In the genomic region with DNA sequence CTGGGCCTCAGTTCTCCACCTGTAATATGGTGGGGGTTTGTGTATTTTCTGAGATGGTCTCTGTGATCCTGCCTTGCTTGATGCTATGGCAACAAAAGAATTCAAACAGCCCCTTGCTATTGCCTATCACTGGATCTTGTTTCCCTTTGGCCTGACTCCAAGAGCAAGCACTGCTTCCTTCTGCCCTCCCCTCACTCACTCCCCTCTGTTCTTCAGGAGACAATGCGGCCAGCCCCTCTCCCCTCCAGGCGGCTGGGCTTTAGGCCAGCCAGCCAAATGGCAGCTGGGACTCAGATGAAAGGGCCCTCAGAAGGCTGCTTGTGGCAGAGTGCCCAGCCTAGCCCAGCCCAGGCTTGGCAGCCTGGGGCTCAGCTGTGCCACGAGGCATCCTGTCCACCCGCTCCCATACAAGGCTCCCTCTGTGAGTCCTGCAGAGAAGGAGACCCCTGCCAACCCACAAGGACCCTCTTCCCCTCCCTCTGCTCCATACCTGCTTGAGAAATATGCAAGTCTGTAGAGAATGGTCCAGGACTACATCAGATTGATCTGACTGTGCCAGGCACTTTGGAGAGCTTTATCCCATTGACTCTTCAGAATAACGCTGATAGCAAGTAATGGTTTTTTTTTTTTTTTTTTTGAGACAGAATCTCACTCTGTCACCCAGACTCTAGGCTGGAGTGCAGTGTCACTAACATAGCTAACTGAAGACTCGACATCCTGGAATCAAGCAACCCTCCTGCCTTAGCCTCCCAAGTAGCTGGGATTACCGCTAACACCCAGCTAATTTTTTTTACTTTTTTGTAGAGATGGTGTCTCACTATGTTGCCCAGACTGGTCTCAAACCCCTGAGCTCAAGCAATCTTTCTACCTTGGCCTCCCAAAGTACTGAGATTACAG, we compare ENCODE assay signal across 9 cellular contexts. TPM values are rescaled to one million over a fixed set of nuclear protein-coding genes. Genes with fewer than 3 reads are reported as not detected.
DNase-seq lines count a peak whose midpoint lies in the region; ATAC-seq, FAIRE-seq and TF ChIP-seq lines count a peak whose summit lies in the region.
"Had no signal": no experiment of that assay in that cellular context is flagged by ENCODE, and none has a peak within 500 bp of the region (broad histone marks: within the 10 kb centered on the region; RNA-seq: fewer than 3 reads in every experiment).

No MANE protein-coding gene starts in this region.

- H3K9me2 ChIP-seq in PC-9 (ENCODE audit: insufficient read depth), result no peaks in the 10 kb centered on the region

- no peaks in the 10 kb centered on the region for H3K27me3 ChIP-seq in PC-9 (ENCODE audit: insufficient read depth, low read depth)
- no peaks in the 10 kb centered on the region for H3K27me3 ChIP-seq in foreskin keratinocyte
- H3K27me3 ChIP-seq in prostate gland (replicated peaks; ENCODE audit: insufficient read depth), result no peaks in the 10 kb centered on the region
- no peaks in the 10 kb centered on the region for H3K27me3 ChIP-seq in spleen (replicated peaks in 1 of 7)
- H3K27me3 ChIP-seq: tibial artery had no signal

- peak overlapping the region; percentile 29 for H3K4me2 ChIP-seq in PC-9

- CTCF ChIA-PET in PC-9 (lab: Charles Lee), result interaction anchor here (0.6 to 1.0 kb wide), 5 partner anchors 10 to 931 kb away, joined by 3 to 7 read pairs (median 4); no protein-coding TSS in a partner anchor

- no peak for TF ChIP-seq CTCF in PC-9 (conservative IDR thresholded peaks at IDR 0.05)
- no peak for TF ChIP-seq CTCF in foreskin keratinocyte (conservative IDR thresholded peaks at IDR 0.05)
- TF ChIP-seq CTCF in prostate gland (IDR thresholded peaks at IDR 0.05), result no peak
- TF ChIP-seq CTCF in spleen (IDR thresholded peaks at IDR 0.05 in 8 of 11, conservative IDR thresholded peaks at IDR 0.05 in 3 of 11), result no peak

- WGBS in prostate gland, result 13% methylated on average over 7 of the region's 7 CpGs
- WGBS in spleen, 5 donors, result 42 to 47% (median 43%) methylated on average over 5 to 7 of the region's 7 CpGs

- TF ChIP-seq POLR2A in prostate gland (IDR thresholded peaks at IDR 0.05) (no peak), spleen (IDR thresholded peaks at IDR 0.05) (no peak)

- no peaks in the 10 kb centered on the region for H3K79me2 ChIP-seq in PC-9 (ENCODE audit: low read depth)

- no TSS peak for BruUV-seq in PC-9 (replicated peaks; lab: Mats Ljungman, UMichigan)

- ATAC-seq in foreskin keratinocyte (peak; percentile 43), HG02852 (IDR thresholded peaks at IDR 0.05; ENCODE audit: unreplicated experiment) (no peak), HG02973 (IDR thresholded peaks at IDR 0.05; ENCODE audit: unreplicated experiment) (no peak), GM19035 (IDR thresholded peaks at IDR 0.05; ENCODE audit: unreplicated experiment) (no peak)

- H3K27ac ChIP-seq in PC-9 (0 out of 2 replicates have a peak overlapping the region, but pooled peaks have one; percentile 11), foreskin keratinocyte (no peak overlapping the region), prostate gland (no peak overlapping the region), spleen (no peak overlapping the region)
- H3K27ac ChIP-seq: tibial artery had no signal

- H3K4me3 ChIP-seq in PC-9 (no peak overlapping the region), prostate gland (no peak overlapping the region), spleen (no peak overlapping the region)
- H3K4me3 ChIP-seq: tibial artery had no signal

- H3K9me3 ChIP-seq in PC-9 (ENCODE audit: insufficient read depth, low read depth) (no peaks in the 10 kb centered on the region), prostate gland (no peaks in the 10 kb centered on the region), spleen (no peaks in the 10 kb centered on the region)
- H3K9me3 ChIP-seq: tibial artery had no signal

- FAIRE-seq in HTR-8/SVneo (lab: Jason Lieb, UNC), result peak; percentile 65

- H3K36me3 ChIP-seq in PC-9 (ENCODE audit: low read depth), result no peaks in the 10 kb centered on the region
- H3K36me3 ChIP-seq in prostate gland, result no peaks in the 10 kb centered on the region
- H3K36me3 ChIP-seq in spleen, result no peaks in the 10 kb centered on the region
- H3K36me3 ChIP-seq: tibial artery had no signal

- POLR2A ChIA-PET in PC-9 (lab: Charles Lee; ENCODE audit: unreplicated experiment), result interaction anchor here (0.6 to 0.7 kb wide), 3 partner anchors 36 to 429 kb away, joined by 7 to 22 read pairs (median 9); partner anchors contain the start of gene INTS4

- intact Hi-C loops in PC-9 (cut with micrococcal nuclease; ENCODE audit: unreplicated experiment) (loop anchor here (1.0 to 2.0 kb wide), 2 partner anchors 10 to 36 kb away; partner anchors contain the start of gene INTS4), prostate gland (cut with DNase I) (no loop called here), spleen (cut with DNase I; ENCODE audit: low total_unique reads) (no loop called here)

- peak; percentile 65 for DNase-seq in HTR-8/SVneo (ENCODE audit: insufficient read length, low spot score)
- DNase-seq in PC-9, result peak; percentile 89 to 92
- DNase-seq in foreskin keratinocyte, result no peak
- DNase-seq in prostate gland (ENCODE audit: low spot score), result peak; percentile 53
- no peak for DNase-seq in spleen

- peaks cover 27% of the 10 kb centered on the region for H3F3A ChIP-seq in PC-9 (ENCODE audit: insufficient read depth, low read depth)

- H4K20me1 ChIP-seq in PC-9 (ENCODE audit: insufficient read depth), result no peaks in the 10 kb centered on the region

- H3K4me1 ChIP-seq in PC-9 (replicated peaks; ENCODE audit: insufficient read depth) (peaks cover 55% of the 10 kb centered on the region), foreskin keratinocyte (no peaks in the 10 kb centered on the region), prostate gland (replicated peaks) (no peaks in the 10 kb centered on the region), spleen (peaks cover 0 to 12% (median 0%) of the 10 kb centered on the region in 6 donors)

- no peak overlapping the region for H2AFZ ChIP-seq in PC-9

RNA-seq across cellular contexts. Expression of gene KCTD14, which starts 7.6 kb away (rescaled TPM):
- total RNA-seq in PC-9 (2021) (12.0 and 21.3 TPM in 2 replicates), foreskin keratinocyte (11.2 and 12.8 TPM in 2 replicates), prostate gland (10 to 100 TPM in 1 of 2 donors, 1 to 10 TPM in 1; 3.6 to 16.8 TPM), spleen (under 1 TPM in 5 of 7 donors, not detected in 2; 0.40 to 0.82 (median 0.69) TPM)
- polyA plus RNA-seq in foreskin keratinocyte (10.5 and 12.7 TPM in 2 replicates), spleen (under 1 TPM; 0.20 to 0.44 (median 0.35) TPM)

RNA-seq across cellular contexts. Expression of gene THRSP, which starts 33.0 kb away (rescaled TPM):
- total RNA-seq in PC-9 (2021) (0.72 TPM in 1 of 2 replicates, not detected in the other), foreskin keratinocyte (not detected in 2 replicates), prostate gland (not detected), spleen (not detected)
- polyA plus RNA-seq in foreskin keratinocyte (not detected in 2 replicates), spleen (under 1 TPM in 2 of 3 donors, not detected in 1; 0.13 to 0.29 TPM)

RNA-seq across cellular contexts. Expression of gene INTS4, which starts 36.2 kb away (rescaled TPM):
- 43.9 and 53.8 TPM in 2 replicates for total RNA-seq in PC-9 (2021)
- 24.4 and 24.9 TPM in 2 replicates for total RNA-seq in foreskin keratinocyte
- polyA plus RNA-seq in foreskin keratinocyte, result 18.7 and 20.2 TPM in 2 replicates
- total RNA-seq in prostate gland, result 10 to 100 TPM; 30.1 to 31.0 TPM
- total RNA-seq in spleen, result 10 to 100 TPM; 40.6 to 68.5 (median 54.9) TPM
- 10 to 100 TPM; 17.7 to 27.0 (median 22.2) TPM for polyA plus RNA-seq in spleen

RNA-seq across cellular contexts. Expression of gene NDUFC2, which starts 49.0 kb away (rescaled TPM):
- total RNA-seq in PC-9 (2021) (380 and 394 TPM in 2 replicates), foreskin keratinocyte (232 TPM in 2 replicates), prostate gland (100 to 1,000 TPM; 119 to 193 TPM), spleen (100 to 1,000 TPM in 2 of 7 donors, 10 to 100 TPM in 5; 44.1 to 113 (median 94.7) TPM)
- polyA plus RNA-seq in foreskin keratinocyte (308 and 316 TPM in 2 replicates), spleen (100 to 1,000 TPM in 2 of 3 donors, 10 to 100 TPM in 1; 60.7 to 135 (median 100) TPM)

Comparison
In these comparisons a context has a peak if more than half of its experiments do, and no peak if none do; other contexts are left out.
1. DNase-seq: peak in HTR-8/SVneo (single experiment), PC-9 (2 of 2) and prostate gland (single experiment); none in foreskin keratinocyte (0 of 2) and spleen (single experiment).